8 cellular contexts compared by ENCODE assay signal in genomic region chr4:127782275-127783025, GRCh38. TPM values are rescaled to one million over a fixed set of nuclear protein-coding genes. Genes with fewer than 3 reads are reported as not detected.
DNase-seq lines count a peak whose midpoint lies in the region; ATAC-seq, FAIRE-seq and TF ChIP-seq lines count a peak whose summit lies in the region.

Gene HSPA4L (plus strand): TSS chr4:127782322. CDS start chr4:127782551, 229 bp downstream.

- no peak for FAIRE-seq in HepG2 (lab: Jason Lieb, UNC)

- DNase-seq in NCI-H1930 (lab: John Stamatoyannopoulos, UW), result peak; percentile 44 to 67
- peak; percentile 71 for DNase-seq in WERI-Rb-1
- DNase-seq in dedifferentiated amniotic fluid mesenchymal stem cell (ENCODE audit: extremely low spot score), result peak; percentile 41
- DNase-seq in HepG2 (ENCODE audit: low spot score), result peak; percentile 68
- peak; percentile 30 to 60 for DNase-seq in stimulated activated CD4-positive, alpha-beta T cell treated with anti-CD3 and anti-CD28 coated beads, Interleukin-4, amount 100 ng/mL, for 4 hours

- WGBS in HepG2 (ENCODE audit: low lambda C conversion rate), result 2% methylated on average over 40 of the region's 63 CpGs

- TF ChIP-seq POLR2A in HepG2 (IDR thresholded peaks at IDR 0.05; ENCODE audit: insufficient read depth in 1 of 2, low read depth in 2 of 2, low read length in 2 of 2), result peak; percentile 90 to 94

- CTCF ChIA-PET in HepG2 (lab: Yijun Ruan, JAX; ENCODE audit: low intra/inter-chr PET ratio, low total read pairs), result no interaction called here

- in situ Hi-C loops in HepG2 (cut with HindIII; ENCODE audit: extremely low pct_ligation_motif_present, low pct_unique_long_range_greater_than_20kb), result no loop called here

- H3K79me2 ChIP-seq in ACC112 (ENCODE audit: control insufficient read depth, insufficient read depth, low read length, unreplicated experiment), result no peaks in the 10 kb centered on the region
- peaks cover 38% of the 10 kb centered on the region for H3K79me2 ChIP-seq in HepG2 (ENCODE audit: insufficient read depth, low read length)

- H2AFZ ChIP-seq in ACC112 (ENCODE audit: low read length, unreplicated experiment), result peak within 1 kb of the TSS; percentile 91
- peak within 1 kb of the TSS; percentile 50 for H2AFZ ChIP-seq in HepG2 (ENCODE audit: low read length)

- H3K27ac ChIP-seq in ACC112 (ENCODE audit: low read depth, low read length) (peak within 1 kb of the TSS; percentile 78), WERI-Rb-1 (peak within 1 kb of the TSS; percentile 90), HepG2 (ENCODE audit: extremely low read length, insufficient read depth, low read length) (peak within 1 kb of the TSS; percentile 69)

- H3K36me3 ChIP-seq in ACC112 (ENCODE audit: insufficient read depth, low read length) (no peaks in the 10 kb centered on the region), WERI-Rb-1 (peaks cover 13% of the 10 kb centered on the region), HepG2 (replicated peaks in 1 of 2; ENCODE audit: control insufficient read depth in 1 of 2, insufficient read depth in 2 of 2, low read length in 2 of 2) (no peaks in the 10 kb centered on the region)

- H3K4me3 ChIP-seq in ACC112 (ENCODE audit: low read depth, low read length) (peak within 1 kb of the TSS; percentile 96), WERI-Rb-1 (ENCODE audit: low read depth, low read length) (peak within 1 kb of the TSS; percentile 58), HepG2 (replicated peaks in 1 of 3; ENCODE audit: insufficient read depth in 1 of 3, low read depth in 2 of 3, low read length in 3 of 3) (peak within 1 kb of the TSS; percentile 69 to 88 (median 82))

- TF ChIP-seq CTCF in WERI-Rb-1 (IDR thresholded peaks at IDR 0.05; ENCODE audit: low read depth, low read length) (peak; percentile 69), HepG2 (CRISPR knock-in tag; IDR thresholded peaks at IDR 0.05) (peak; percentile 62)

- POLR2A ChIA-PET in HepG2 (lab: Yijun Ruan, JAX), result interaction anchor here (1.2 to 1.7 kb wide), 2 partner anchors 150 to 183 kb away, joined by 3 to 4 read pairs; partner anchors contain the start of genes ABHD18, INTU and MFSD8

- H3K4me2 ChIP-seq in HepG2 (ENCODE audit: low read depth, low read length), result peak within 1 kb of the TSS; percentile 90

- peak; percentile 41 for TF ChIP-seq RAD21 in HepG2 (CRISPR knock-in tag; IDR thresholded peaks at IDR 0.05)

- H4K20me1 ChIP-seq in HepG2 (ENCODE audit: insufficient read depth, low read length), result no peaks in the 10 kb centered on the region

- ATAC-seq in GM18508 (IDR thresholded peaks at IDR 0.05; ENCODE audit: insufficient read depth, unreplicated experiment), result peak; percentile 30
- peak; percentile 45 for ATAC-seq in HG02885 (IDR thresholded peaks at IDR 0.05; ENCODE audit: poor library complexity, unreplicated experiment)
- peak; percentile 95 for ATAC-seq in HepG2

- H3K9ac ChIP-seq in HepG2 (ENCODE audit: insufficient read depth, low read depth, low read length), result peak within 1 kb of the TSS; percentile 78

- TF ChIP-seq EP300 in HepG2 (IDR thresholded peaks at IDR 0.05; ENCODE audit: low read depth in 2 of 2, low read length in 2 of 2), result no peak
- no peak for TF ChIP-seq EP300 in HepG2 (CRISPR knock-in tag; IDR thresholded peaks at IDR 0.05; ENCODE audit: borderline replicate concordance)

- H3K27me3 ChIP-seq in ACC112 (ENCODE audit: insufficient read depth, low read length), result no peaks in the 10 kb centered on the region
- no peaks in the 10 kb centered on the region for H3K27me3 ChIP-seq in WERI-Rb-1 (ENCODE audit: insufficient read depth, low read depth, severe bottlenecking)
- H3K27me3 ChIP-seq in HepG2 (ENCODE audit: control insufficient read depth in 1 of 2, insufficient read depth in 2 of 2, low read length in 2 of 2), result no peaks in the 10 kb centered on the region; a peak in 1 of 5 replicates

- H3K4me1 ChIP-seq in ACC112 (ENCODE audit: control insufficient read depth, insufficient read depth, low read length, unreplicated experiment), result peaks cover 8% of the 10 kb centered on the region
- peaks cover 27% of the 10 kb centered on the region for H3K4me1 ChIP-seq in HepG2 (ENCODE audit: insufficient read depth, low read length)

- H3K9me3 ChIP-seq in WERI-Rb-1 (ENCODE audit: severe bottlenecking) (no peaks in the 10 kb centered on the region), HepG2 (ENCODE audit: low read length) (no peaks in the 10 kb centered on the region)

- intact Hi-C loops in HepG2 (cut with micrococcal nuclease; ENCODE audit: unreplicated experiment), result loop anchor here (10.0 kb wide), 2 partner anchors 102 to 182 kb away; partner anchors contain the start of genes ABHD18, MFSD8 and PLK4

- TSS peak; percentile 71 for BruUV-seq in HepG2 (replicated peaks; lab: Mats Ljungman, UMichigan)

TF ChIP-seq in HepG2, 621 proteins besides CTCF, POLR2A, EP300 and RAD21 (continues in another document):
- TF ChIP-seq ZNF253 (CRISPR knock-in tag; IDR thresholded peaks at IDR 0.05; ENCODE audit: borderline replicate concordance) (no peak), ZNF547 (CRISPR knock-in tag; IDR thresholded peaks at IDR 0.05) (peak; percentile 10; the same call in 1 of the 2 replicates), ATF7-NPFF (CRISPR knock-in tag; IDR thresholded peaks at IDR 0.05; ENCODE audit: low read depth) (no peak), ZNF782 (CRISPR knock-in tag; IDR thresholded peaks at IDR 0.05; ENCODE audit: borderline replicate concordance) (no peak), NFATC3 (CRISPR knock-in tag; IDR thresholded peaks at IDR 0.05) (no peak), ZNF512B (CRISPR knock-in tag; IDR thresholded peaks at IDR 0.05; ENCODE audit: borderline replicate concordance) (no peak), DMAP1 (CRISPR knock-in tag; IDR thresholded peaks at IDR 0.05) (peak; percentile 56), ZNF225 (CRISPR knock-in tag; IDR thresholded peaks at IDR 0.05) (0 out of 2 replicates have a peak, but pooled peaks have one; percentile 54), ZFP37 (CRISPR knock-in tag; IDR thresholded peaks at IDR 0.05; ENCODE audit: borderline replicate concordance) (no peak), GFI1 (CRISPR knock-in tag; IDR thresholded peaks at IDR 0.05; ENCODE audit: borderline replicate concordance) (no peak), ZNF670 (CRISPR knock-in tag; IDR thresholded peaks at IDR 0.05; ENCODE audit: borderline replicate concordance) (peak; percentile 79; the same call in 1 of the 2 replicates), ZNF589 (CRISPR knock-in tag; conservative IDR thresholded peaks at IDR 0.05) (no peak), ETS1 (CRISPR knock-in tag; IDR thresholded peaks at IDR 0.05) (no peak)

RNA-seq across cellular contexts. Expression of gene HSPA4L, which starts in this region (rescaled TPM):
- 31.5 and 61.8 TPM in 2 replicates for total RNA-seq in HepG2 (2016; rRNA removed; fragmentation: Illumina TruSeq; extraction: Trizol)
- total RNA-seq in HepG2 (2016; cell fraction: cytosol; rRNA removed; fragmentation: Illumina TruSeq; extraction: Trizol; ENCODE audit: low read depth), result 3.1 and 3.3 TPM in 2 replicates
- total RNA-seq in HepG2 (2016; cell fraction: insoluble cytoplasmic fraction; rRNA removed; fragmentation: Illumina TruSeq; extraction: Trizol), result 32.3 and 61.1 TPM in 2 replicates
- total RNA-seq in HepG2 (2016; cell fraction: membrane; rRNA removed; fragmentation: Illumina TruSeq; extraction: Trizol), result 4.9 and 5.9 TPM in 2 replicates
- 22.8 and 25.9 TPM in 2 replicates for total RNA-seq in HepG2 (2016; cell fraction: nucleus; rRNA removed; fragmentation: Illumina TruSeq; extraction: Trizol)
- polyA plus RNA-seq in HepG2 (2011; rRNA removed), result 2.7 and 3.7 TPM in 2 replicates
- 1.6 and 1.7 TPM in 2 replicates for polyA plus RNA-seq in HepG2 (2011; cell fraction: cytosol; rRNA removed)
- 2.0 TPM in 2 replicates for polyA plus RNA-seq in HepG2 (2011; cell fraction: nucleus; rRNA removed)
- 6.5 and 7.1 TPM in 2 replicates for polyA plus RNA-seq in HepG2 (2012)
- 0.41 and 0.43 TPM in 2 replicates for polyA plus RNA-seq in HepG2 (2016; cell fraction: cytosol; fragmentation: Illumina TruSeq; extraction: Trizol; ENCODE audit: low read depth)
- polyA plus RNA-seq in HepG2 (2016; cell fraction: insoluble cytoplasmic fraction; fragmentation: Illumina TruSeq; extraction: Trizol; ENCODE audit: low read depth), result 28.3 TPM in 2 replicates
- polyA plus RNA-seq in HepG2 (2016; cell fraction: membrane; fragmentation: Illumina TruSeq; extraction: Trizol; ENCODE audit: low read depth), result 1.1 and 1.3 TPM in 2 replicates
- polyA plus RNA-seq in HepG2 (2016; cell fraction: nucleus; fragmentation: Illumina TruSeq; extraction: Trizol; ENCODE audit: insufficient read depth, low read depth), result 14.1 and 14.9 TPM in 2 replicates
- 14.3 and 32.5 TPM in 2 replicates for polyA minus RNA-seq in HepG2 (2011; rRNA and poly(A)+ RNA removed; ENCODE audit: low replicate concordance)
- polyA minus RNA-seq in HepG2 (2011; cell fraction: cytosol; rRNA and poly(A)+ RNA removed), result 5.0 and 8.7 TPM in 2 replicates
- 12.1 and 12.4 TPM in 2 replicates for polyA minus RNA-seq in HepG2 (2011; cell fraction: nucleus; rRNA and poly(A)+ RNA removed)

Comparison
In these comparisons a context has a peak if more than half of its experiments do, and no peak if none do; other contexts are left out.
1. Peak in every context shown above with its lines: DNase-seq, ATAC-seq, H3K4me3 ChIP-seq and H3K27ac ChIP-seq.
2. ATAC-seq: peak in every context shown above with its lines; median percentile 95 in HepG2; 45 in HG02885; 30 in GM18508.